ENCODE assay signal across 14 cellular contexts in genomic region chr12:25769076-25769945, GRCh38.
DNase-seq lines count a peak whose midpoint lies in the region; ATAC-seq, FAIRE-seq and TF ChIP-seq lines count a peak whose summit lies in the region.
"Had no signal": no experiment of that assay in that cellular context is flagged by ENCODE, and none has a peak within 500 bp of the region (broad histone marks: within the 10 kb centered on the region; RNA-seq: fewer than 3 reads in every experiment).

No MANE protein-coding gene starts in this region.

- H3K9ac ChIP-seq in IMR-90 (ENCODE audit: low read depth, low read length) (no peak overlapping the region), astrocyte (ENCODE audit: low read length) (no peak overlapping the region)

- H3K36me3 Mint-ChIP-seq in astrocyte (ENCODE audit: low read depth, unreplicated experiment) = no peaks in the 10 kb centered on the region

- H2BK20ac ChIP-seq in IMR-90 (ENCODE audit: low read depth, low read length) = no peak overlapping the region

- BruUV-seq in IMR-90 (replicated peaks; lab: Mats Ljungman, UMichigan) = no TSS peak

- H3K9me3 Mint-ChIP-seq in astrocyte (ENCODE audit: unreplicated experiment) = no peaks in the 10 kb centered on the region

- H3K4me1 Mint-ChIP-seq in astrocyte (ENCODE audit: low read depth, unreplicated experiment) = peaks cover 21% of the 10 kb centered on the region

- no peak for TF ChIP-seq RAD21 in IMR-90 (IDR thresholded peaks at IDR 0.05; ENCODE audit: low read length)

- H2BK120ac ChIP-seq in IMR-90 (ENCODE audit: low read depth, low read length) = no peak overlapping the region

- H3K4me3 ChIP-seq in IMR-90 (ENCODE audit: insufficient read depth, low read depth, low read length) (no peak overlapping the region), astrocyte (ENCODE audit: insufficient read depth, low read depth, low read length) (no peak overlapping the region), hepatocyte (no peak overlapping the region), dorsolateral prefrontal cortex (no peak overlapping the region)
- H3K4me3 ChIP-seq: skin epidermis had no signal

- dilution Hi-C loops in IMR-90 (cut with HindIII; ENCODE audit: low sequenced_read_pairs, unreplicated experiment) = no loop called here

- H3K36me3 ChIP-seq in IMR-90 (ENCODE audit: control insufficient read depth, insufficient read depth, low read length) (no peaks in the 10 kb centered on the region), astrocyte (ENCODE audit: insufficient read depth, low read length) (no peaks in the 10 kb centered on the region), hepatocyte (replicated peaks; ENCODE audit: insufficient read depth, low read depth) (no peaks in the 10 kb centered on the region)

- no peak overlapping the region for H2BK15ac ChIP-seq in IMR-90 (ENCODE audit: low read depth, low read length)

- TF ChIP-seq CTCF in IMR-90 (conservative IDR thresholded peaks at IDR 0.05; ENCODE audit: low read depth, low read length) (no peak), astrocyte (IDR thresholded peaks at IDR 0.05; ENCODE audit: insufficient read depth, low read depth, low read length) (no peak), hepatocyte (IDR thresholded peaks at IDR 0.05; ENCODE audit: poor library complexity) (no peak), dorsolateral prefrontal cortex (IDR thresholded peaks at IDR 0.05 in 54 of 56, conservative IDR thresholded peaks at IDR 0.05 in 2 of 56; ENCODE audit: low read depth in 1 of 56, partially characterized antibody in 56 of 56) (no peak)

- no peak for TF ChIP-seq POLR2A in IMR-90 (IDR thresholded peaks at IDR 0.05; ENCODE audit: low read depth, low read length)

- in situ Hi-C loops in IMR-90 (cut with MboI; ENCODE audit: low sequenced_read_pairs) = no loop called here

- no peak overlapping the region for H2AK9ac ChIP-seq in IMR-90 (replicated peaks; ENCODE audit: low read depth, low read length, poor library complexity)

- no peaks in the 10 kb centered on the region for H3K9me2 ChIP-seq in hepatocyte (replicated peaks; ENCODE audit: insufficient read depth)

- no peaks in the 10 kb centered on the region for H3K27me3 Mint-ChIP-seq in astrocyte (ENCODE audit: low read depth, unreplicated experiment)

- no peak overlapping the region for H4K8ac ChIP-seq in IMR-90 (ENCODE audit: low read depth in 2 of 2, low read length in 2 of 2)

- peak overlapping the region; percentile 14 for H3K27ac Mint-ChIP-seq in astrocyte (ENCODE audit: unreplicated experiment)

- H3K23ac ChIP-seq in IMR-90 (ENCODE audit: low read depth, low read length) = no peak overlapping the region

- peak overlapping the region; percentile 72; the same call in 1 of the 2 replicates for H4K5ac ChIP-seq in IMR-90 (ENCODE audit: low read depth, low read length)

- H3K27me3 ChIP-seq in IMR-90 (ENCODE audit: control insufficient read depth, insufficient read depth, low read length) = no peaks in the 10 kb centered on the region
- H3K27me3 ChIP-seq in astrocyte (ENCODE audit: insufficient read depth, low read length) = no peaks in the 10 kb centered on the region
- H3K27me3 ChIP-seq in hepatocyte = no peaks in the 10 kb centered on the region
- no peaks in the 10 kb centered on the region for H3K27me3 ChIP-seq in dorsolateral prefrontal cortex

- H3K9me1 ChIP-seq in IMR-90 (ENCODE audit: insufficient read depth, low read length) = 0 out of 2 replicates have a peak, but pooled peaks cover 3% of the 10 kb centered on the region

- H3K4ac ChIP-seq in IMR-90 (ENCODE audit: low read depth, low read length) = no peak overlapping the region

- H2AFZ ChIP-seq in IMR-90 (replicated peaks; ENCODE audit: low read length, poor library complexity) (no peak overlapping the region), astrocyte (ENCODE audit: low read depth, low read length) (no peak overlapping the region), hepatocyte (no peak overlapping the region)

- no peak overlapping the region for H3K4me3 Mint-ChIP-seq in astrocyte (ENCODE audit: unreplicated experiment)

- POLR2A ChIA-PET in IMR-90 (lab: Charles Lee; ENCODE audit: unreplicated experiment) = no interaction called here

- peak overlapping the region; percentile 75; the same call in 1 of the 2 replicates for H3K18ac ChIP-seq in IMR-90 (ENCODE audit: low read depth, low read length)

- peak overlapping the region; percentile 85 for H2AK5ac ChIP-seq in IMR-90 (ENCODE audit: low read depth, low read length)

- H3K4me2 ChIP-seq in IMR-90 (ENCODE audit: low read depth, low read length) (no peak overlapping the region), astrocyte (ENCODE audit: low read length) (peak overlapping the region; percentile 21), hepatocyte (no peak overlapping the region)

- no peaks in the 10 kb centered on the region for H3K79me1 ChIP-seq in IMR-90 (ENCODE audit: low read depth in 1 of 2, low read length in 2 of 2)

- no peak overlapping the region for H3K14ac ChIP-seq in IMR-90 (replicated peaks; ENCODE audit: low read depth, low read length)

- intact Hi-C loops in IMR-90 (cut with micrococcal nuclease) (loop anchor here (5.0 kb wide), 1 partner anchor 193 kb away; no protein-coding TSS in a partner anchor), dorsolateral prefrontal cortex (cut with DNase I) (no loop called here)

- H4K91ac ChIP-seq in IMR-90 (ENCODE audit: insufficient read depth, low read depth, low read length) = no peak overlapping the region; the same call in 1 of the 2 replicates

- H3K4me1 ChIP-seq in IMR-90 (ENCODE audit: control insufficient read depth, insufficient read depth, low read length) (peaks cover 10% of the 10 kb centered on the region), astrocyte (ENCODE audit: insufficient read depth, low read length) (peaks cover 16% of the 10 kb centered on the region), hepatocyte (ENCODE audit: insufficient read depth) (no peaks in the 10 kb centered on the region)

- H3K79me2 ChIP-seq in astrocyte (ENCODE audit: insufficient read depth, low read length) (no peaks in the 10 kb centered on the region), hepatocyte (no peaks in the 10 kb centered on the region)

- WGBS in IMR-90 (ENCODE audit: extremely low coverage in 2 of 2, insufficient read length in 1 of 2), 2 experiments = no CpG with 5 or more reads among the region's 6 CpGs
- 68% methylated on average over 6 of the region's 6 CpGs for WGBS in hepatocyte (ENCODE audit: low lambda C conversion rate, missing lambda C conversion rate)

- CTCF ChIA-PET in IMR-90 (lab: Yijun Ruan, JAX) = no interaction called here

- H4K20me1 ChIP-seq in IMR-90 (ENCODE audit: insufficient read depth, low read length) (no peaks in the 10 kb centered on the region), astrocyte (ENCODE audit: insufficient read depth, low read length) (no peaks in the 10 kb centered on the region), hepatocyte (ENCODE audit: insufficient read depth, poor library complexity, severe bottlenecking) (no peaks in the 10 kb centered on the region)

- DNase-seq in AG08396 (ENCODE audit: low spot score) (peak; percentile 53), IMR-90 (peak; percentile 93), astrocyte (ENCODE audit: low read depth) (peak; percentile 93), hepatocyte (ENCODE audit: low spot score) (peak; percentile 26), medulla oblongata (ENCODE audit: extremely low spot score) (no peak), dorsolateral prefrontal cortex (no peak)
- DNase-seq in activated CD4-positive, alpha-beta T cell treated with anti-CD3 and anti-CD28 coated beads, Interleukin-2, amount 50 U/mL, for 4 hours = no peak
- DNase-seq: activated T-cell treated with anti-CD3 and anti-CD28 coated beads for 4 hours; C1 segment of cervical spinal cord; central memory CD4-positive, alpha-beta T cell; NCI-H1694 treated with DMSO at 0.1 percent for 48 hours had no signal

- H3K9me3 ChIP-seq in IMR-90 (ENCODE audit: control insufficient read depth, insufficient read depth, low read length) (no peaks in the 10 kb centered on the region), astrocyte (ENCODE audit: insufficient read depth, low read depth, low read length) (no peaks in the 10 kb centered on the region), hepatocyte (ENCODE audit: low read depth) (no peaks in the 10 kb centered on the region)

- no peak overlapping the region for H3K27ac ChIP-seq in IMR-90 (ENCODE audit: insufficient read depth, low read length)
- H3K27ac ChIP-seq in astrocyte (ENCODE audit: low read depth, low read length) = peak overlapping the region; percentile 28
- peak overlapping the region; percentile 24 for H3K27ac ChIP-seq in hepatocyte
- H3K27ac ChIP-seq in dorsolateral prefrontal cortex = no peak overlapping the region
- H3K27ac ChIP-seq: skin epidermis had no signal

- peak; percentile 88 for FAIRE-seq in astrocyte (lab: Jason Lieb, UNC)
- FAIRE-seq: GM19239 had no signal

- H3K56ac ChIP-seq in IMR-90 (ENCODE audit: extremely low read depth, insufficient read depth, low read length) = no peak overlapping the region

- peak; percentile 86 for ATAC-seq in IMR-90 (ENCODE audit: low read depth)
- ATAC-seq in HG03432 (IDR thresholded peaks at IDR 0.05; ENCODE audit: unreplicated experiment) = no peak

- peak overlapping the region; percentile 62 for H2BK5ac ChIP-seq in IMR-90 (ENCODE audit: low read depth, low read length, poor library complexity, severe bottlenecking)

TF ChIP-seq in IMR-90, 13 proteins besides CTCF, POLR2A, EP300 and RAD21:
- no peak for TF ChIP-seq RCOR1 (IDR thresholded peaks at IDR 0.05; ENCODE audit: insufficient replicate concordance, low read length)
- TF ChIP-seq FOS (IDR thresholded peaks at IDR 0.05; ENCODE audit: low read depth, low read length) = peak; percentile 96
- 0 out of 2 replicates have a peak, but pooled peaks have one; percentile 43 for TF ChIP-seq CEBPB (IDR thresholded peaks at IDR 0.05; ENCODE audit: low read depth, low read length)
- TF ChIP-seq NFE2L2 (IDR thresholded peaks at IDR 0.05; ENCODE audit: low read depth, low read length) = no peak
- TF ChIP-seq MAZ (IDR thresholded peaks at IDR 0.05; ENCODE audit: borderline replicate concordance, low read depth, low read length) = no peak

Comparison
In these comparisons a context has a peak if more than half of its experiments do, and no peak if none do; other contexts are left out.
1. DNase-seq: peak in AG08396 (single experiment), IMR-90 (single experiment), astrocyte (single experiment) and hepatocyte (single experiment); none in medulla oblongata (single experiment), dorsolateral prefrontal cortex (0 of 10) and activated CD4-positive, alpha-beta T cell treated with anti-CD3 and anti-CD28 coated beads, Interleukin-2, amount 50 U/mL, for 4 hours (0 of 2).
2. H3K27ac ChIP-seq: peak in astrocyte (single experiment) and hepatocyte (single experiment); none in IMR-90 (single experiment) and dorsolateral prefrontal cortex (0 of 59).